6 cellular contexts compared by ENCODE assay signal in genomic region chr19:36128392-36128736, GRCh38. TPM values are rescaled to one million over a fixed set of nuclear protein-coding genes. Genes with fewer than 3 reads are reported as not detected.
DNase-seq lines count a peak whose midpoint lies in the region; ATAC-seq and TF ChIP-seq lines count a peak whose summit lies in the region.

No MANE protein-coding gene starts in this region.

- peak overlapping the region; percentile 68 for H3K56ac ChIP-seq in IMR-90 (ENCODE audit: extremely low read depth, insufficient read depth, low read length)

- no peaks in the 10 kb centered on the region for H3K27me3 ChIP-seq in IMR-90 (ENCODE audit: control insufficient read depth, insufficient read depth, low read length)

- CTCF ChIA-PET in IMR-90 (lab: Yijun Ruan, JAX): interaction anchor here (0.5 to 3.6 kb wide), 14 partner anchors 9 to 252 kb away, joined by 3 to 20 read pairs (median 4); partner anchors contain the start of genes POLR2I and TBCB

- peak overlapping the region; percentile 18 for H3K18ac ChIP-seq in IMR-90 (ENCODE audit: low read depth, low read length)

- intact Hi-C loops in IMR-90 (cut with micrococcal nuclease): no loop called here

- peak overlapping the region; percentile 68 for H2BK5ac ChIP-seq in IMR-90 (ENCODE audit: low read depth, low read length, poor library complexity, severe bottlenecking)

- BruUV-seq in IMR-90 (replicated peaks; lab: Mats Ljungman, UMichigan): no TSS peak

- H2AK9ac ChIP-seq in IMR-90 (replicated peaks; ENCODE audit: low read depth, low read length, poor library complexity): peak overlapping the region; percentile 79

- peaks cover 10% of the 10 kb centered on the region; the same call in 1 of the 2 replicates for H3K36me3 ChIP-seq in IMR-90 (ENCODE audit: control insufficient read depth, insufficient read depth, low read length)

- in situ Hi-C loops in IMR-90 (cut with MboI; ENCODE audit: low sequenced_read_pairs): loop anchor here (5.0 kb wide), 1 partner anchor 44 kb away; no protein-coding TSS in a partner anchor

- H3K4me1 Mint-ChIP-seq in progenitor cell of endocrine pancreas (ENCODE audit: low read depth): peaks cover 3% of the 10 kb centered on the region

- H3K27ac ChIP-seq in C4-2B (peak overlapping the region; percentile 80), IMR-90 (ENCODE audit: insufficient read depth, low read length) (peak overlapping the region; percentile 73), cingulate gyrus (ENCODE audit: low read depth, low read length) (peak overlapping the region; percentile 97)

- H2BK15ac ChIP-seq in IMR-90 (ENCODE audit: low read depth, low read length): no peak overlapping the region; the same call in 2 of the 3 replicates

- peak overlapping the region; percentile 32 to 87 for H4K8ac ChIP-seq in IMR-90 (ENCODE audit: low read depth in 2 of 2, low read length in 2 of 2)

- H3K9ac ChIP-seq in IMR-90 (ENCODE audit: low read depth, low read length): peak overlapping the region; percentile 68

- peaks cover 5% of the 10 kb centered on the region for H3K36me3 Mint-ChIP-seq in progenitor cell of endocrine pancreas (ENCODE audit: insufficient read depth)

- H2BK120ac ChIP-seq in IMR-90 (ENCODE audit: low read depth, low read length): peak overlapping the region; percentile 12; the same call in 1 of the 2 replicates

- POLR2A ChIA-PET in IMR-90 (lab: Charles Lee; ENCODE audit: unreplicated experiment): no interaction called here

- dilution Hi-C loops in IMR-90 (cut with HindIII; ENCODE audit: low sequenced_read_pairs, unreplicated experiment): no loop called here

- whole genome bisulfite sequencing in IMR-90 (ENCODE audit: extremely low coverage in 2 of 2, insufficient read length in 1 of 2), 2 experiments: 86% methylated on average over 1 of the region's 10 CpGs; no CpG with 5 or more reads in 1 of the 2 experiments

- no peak for DNase-seq in IMR-90
- DNase-seq in progenitor cell of endocrine pancreas (ENCODE audit: low spot score, unreplicated experiment): no peak
- no peak for DNase-seq in superior temporal gyrus (ENCODE audit: extremely low spot score)
- DNase-seq in activated effector memory CD4-positive, alpha-beta T cell treated with anti-CD3 and anti-CD28 coated beads, Interleukin-2, amount 50 U/mL, for 16 hours: no peak

- no peaks in the 10 kb centered on the region for H3K79me1 ChIP-seq in IMR-90 (ENCODE audit: low read depth in 1 of 2, low read length in 2 of 2)

- H4K91ac ChIP-seq in IMR-90 (ENCODE audit: insufficient read depth, low read depth, low read length): peak overlapping the region; percentile 81

- H3K4me2 ChIP-seq in IMR-90 (ENCODE audit: low read depth, low read length): peak overlapping the region; percentile 65

- H3K9me1 ChIP-seq in IMR-90 (ENCODE audit: insufficient read depth, low read length): no peaks in the 10 kb centered on the region

- peak overlapping the region; percentile 79 for H3K4me3 Mint-ChIP-seq in progenitor cell of endocrine pancreas (ENCODE audit: low read depth)

- H4K5ac ChIP-seq in IMR-90 (ENCODE audit: low read depth, low read length): peak overlapping the region; percentile 32

- H3K4me3 ChIP-seq in IMR-90 (ENCODE audit: insufficient read depth, low read depth, low read length): peak overlapping the region; percentile 47

- H3K27me3 Mint-ChIP-seq in progenitor cell of endocrine pancreas: no peaks in the 10 kb centered on the region

- peak overlapping the region; percentile 67; the same call in 1 of the 2 replicates for H3K23ac ChIP-seq in IMR-90 (ENCODE audit: low read depth, low read length)

- H2AK5ac ChIP-seq in IMR-90 (ENCODE audit: low read depth, low read length): peak overlapping the region; percentile 29; the same call in 1 of the 2 replicates

- peak overlapping the region; percentile 81 for H3K4ac ChIP-seq in IMR-90 (ENCODE audit: low read depth, low read length)

- no peak overlapping the region for H2BK20ac ChIP-seq in IMR-90 (ENCODE audit: low read depth, low read length)

- H3K14ac ChIP-seq in IMR-90 (replicated peaks; ENCODE audit: low read depth, low read length): peak overlapping the region; percentile 74

- peak overlapping the region; percentile 97 for H3K27ac Mint-ChIP-seq in progenitor cell of endocrine pancreas

- TF ChIP-seq RAD21 in IMR-90 (IDR thresholded peaks at IDR 0.05; ENCODE audit: low read length): no peak

- ATAC-seq in IMR-90 (ENCODE audit: low read depth): peak; percentile 9

- no peak for TF ChIP-seq POLR2A in IMR-90 (IDR thresholded peaks at IDR 0.05; ENCODE audit: low read depth, low read length)

- TF ChIP-seq CTCF in C4-2B (conservative IDR thresholded peaks at IDR 0.05): no peak
- no peak for TF ChIP-seq CTCF in IMR-90 (conservative IDR thresholded peaks at IDR 0.05; ENCODE audit: low read depth, low read length)
- TF ChIP-seq CTCF in progenitor cell of endocrine pancreas (IDR thresholded peaks at IDR 0.05; ENCODE audit: unreplicated experiment): no peak

- no peaks in the 10 kb centered on the region for H3K9me3 Mint-ChIP-seq in progenitor cell of endocrine pancreas (ENCODE audit: low read depth)

- no peaks in the 10 kb centered on the region; the same call in 1 of the 2 replicates for H3K4me1 ChIP-seq in IMR-90 (ENCODE audit: control insufficient read depth, insufficient read depth, low read length)

- no peaks in the 10 kb centered on the region for H4K20me1 ChIP-seq in IMR-90 (ENCODE audit: insufficient read depth, low read length)

- no peaks in the 10 kb centered on the region for H3K9me3 ChIP-seq in IMR-90 (ENCODE audit: control insufficient read depth, insufficient read depth, low read length)

- H2AFZ ChIP-seq in IMR-90 (replicated peaks; ENCODE audit: low read length, poor library complexity): peak overlapping the region; percentile 92

TF ChIP-seq in IMR-90, 13 proteins besides CTCF, POLR2A, EP300 and RAD21:
- TF ChIP-seq NFE2L2 (IDR thresholded peaks at IDR 0.05; ENCODE audit: low read depth, low read length) (no peak), MAZ (IDR thresholded peaks at IDR 0.05; ENCODE audit: borderline replicate concordance, low read depth, low read length) (no peak), USF2 (IDR thresholded peaks at IDR 0.05; ENCODE audit: low read depth, low read length) (no peak), BHLHE40 (IDR thresholded peaks at IDR 0.05; ENCODE audit: low read depth, low read length) (no peak), MAFK (IDR thresholded peaks at IDR 0.05; ENCODE audit: low read depth, low read length) (no peak), SMC3 (IDR thresholded peaks at IDR 0.05; ENCODE audit: low read depth, low read length) (no peak), RFX5 (IDR thresholded peaks at IDR 0.05; ENCODE audit: low read depth, low read length) (no peak), RCOR1 (IDR thresholded peaks at IDR 0.05; ENCODE audit: insufficient replicate concordance, low read length) (no peak), CEBPB (IDR thresholded peaks at IDR 0.05; ENCODE audit: low read depth, low read length) (no peak), FOS (IDR thresholded peaks at IDR 0.05; ENCODE audit: low read depth, low read length) (no peak)
- TF ChIP-seq, protein P1, sequence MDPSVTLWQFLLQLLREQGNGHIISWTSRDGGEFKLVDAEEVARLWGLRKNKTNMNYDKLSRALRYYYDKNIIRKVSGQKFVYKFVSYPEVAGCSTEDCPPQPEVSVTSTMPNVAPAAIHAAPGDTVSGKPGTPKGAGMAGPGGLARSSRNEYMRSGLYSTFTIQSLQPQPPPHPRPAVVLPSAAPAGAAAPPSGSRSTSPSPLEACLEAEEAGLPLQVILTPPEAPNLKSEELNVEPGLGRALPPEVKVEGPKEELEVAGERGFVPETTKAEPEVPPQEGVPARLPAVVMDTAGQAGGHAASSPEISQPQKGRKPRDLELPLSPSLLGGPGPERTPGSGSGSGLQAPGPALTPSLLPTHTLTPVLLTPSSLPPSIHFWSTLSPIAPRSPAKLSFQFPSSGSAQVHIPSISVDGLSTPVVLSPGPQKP (IDR thresholded peaks at IDR 0.05; ENCODE audit: borderline replicate concordance, low read depth, low read length): no peak

RNA-seq across cellular contexts. Expression of gene CAPNS1, which starts 11.5 kb away (rescaled TPM):
- total RNA-seq in IMR-90 (2012; rRNA removed) (436 and 504 TPM in 2 replicates), progenitor cell of endocrine pancreas (427 and 435 TPM in 2 replicates)
- 988 and 1,060 TPM in 2 replicates for polyA plus RNA-seq in IMR-90 (2012; rRNA removed)
- 249 and 1,026 TPM in 2 replicates for polyA plus RNA-seq in IMR-90 (2012; cell fraction: cytosol; rRNA removed)
- polyA plus RNA-seq in IMR-90 (2012; cell fraction: nucleus; rRNA removed; ENCODE audit: low replicate concordance): 364 and 458 TPM in 2 replicates

RNA-seq across cellular contexts. Expression of gene TBCB, which starts 13.1 kb away (rescaled TPM):
- total RNA-seq in IMR-90 (2012; rRNA removed): 182 and 185 TPM in 2 replicates
- 269 and 315 TPM in 2 replicates for polyA plus RNA-seq in IMR-90 (2012; rRNA removed)
- polyA plus RNA-seq in IMR-90 (2012; cell fraction: cytosol; rRNA removed): 337 and 453 TPM in 2 replicates
- 251 and 260 TPM in 2 replicates for polyA plus RNA-seq in IMR-90 (2012; cell fraction: nucleus; rRNA removed; ENCODE audit: low replicate concordance)
- 138 and 148 TPM in 2 replicates for total RNA-seq in progenitor cell of endocrine pancreas

RNA-seq across cellular contexts. Expression of gene POLR2I, which starts 13.7 kb away (rescaled TPM):
- 35.8 and 48.3 TPM in 2 replicates for total RNA-seq in IMR-90 (2012; rRNA removed)
- 59.7 and 105 TPM in 2 replicates for polyA plus RNA-seq in IMR-90 (2012; rRNA removed)
- polyA plus RNA-seq in IMR-90 (2012; cell fraction: cytosol; rRNA removed): 63.5 and 75.8 TPM in 2 replicates
- 19.1 and 24.4 TPM in 2 replicates for polyA plus RNA-seq in IMR-90 (2012; cell fraction: nucleus; rRNA removed; ENCODE audit: low replicate concordance)
- total RNA-seq in progenitor cell of endocrine pancreas: 84.8 and 85.8 TPM in 2 replicates

RNA-seq across cellular contexts. Expression of gene OVOL3, which starts 17.4 kb away (rescaled TPM):
- total RNA-seq in IMR-90 (2012; rRNA removed) (not detected in 2 replicates), progenitor cell of endocrine pancreas (0.47 TPM in 1 of 2 replicates, not detected in the other)
- polyA plus RNA-seq in IMR-90 (2012; rRNA removed): not detected in 2 replicates
- polyA plus RNA-seq in IMR-90 (2012; cell fraction: cytosol; rRNA removed): not detected in 2 replicates
- polyA plus RNA-seq in IMR-90 (2012; cell fraction: nucleus; rRNA removed; ENCODE audit: low replicate concordance): 0.13 TPM in 1 of 2 replicates, not detected in the other

RNA-seq across cellular contexts. Expression of gene COX7A1, which starts 23.9 kb away (rescaled TPM):
- total RNA-seq in IMR-90 (2012; rRNA removed) (0.54 and 1.1 TPM in 2 replicates), progenitor cell of endocrine pancreas (not detected in 2 replicates)
- 6.9 and 8.4 TPM in 2 replicates for polyA plus RNA-seq in IMR-90 (2012; rRNA removed)
- 2.9 and 3.3 TPM in 2 replicates for polyA plus RNA-seq in IMR-90 (2012; cell fraction: cytosol; rRNA removed)
- 1.3 and 1.6 TPM in 2 replicates for polyA plus RNA-seq in IMR-90 (2012; cell fraction: nucleus; rRNA removed; ENCODE audit: low replicate concordance)
